21 cellular contexts compared by ENCODE assay signal in genomic region chr2:63851912-63852311, GRCh38. TPM values are rescaled to one million over a fixed set of nuclear protein-coding genes. Genes with fewer than 3 reads are reported as not detected.
DNase-seq lines count a peak whose midpoint lies in the region; ATAC-seq and TF ChIP-seq lines count a peak whose summit lies in the region.
"Had no signal": no experiment of that assay in that cellular context is flagged by ENCODE, and none has a peak within 500 bp of the region (broad histone marks: within the 10 kb centered on the region; RNA-seq: fewer than 3 reads in every experiment).

No MANE protein-coding gene starts in this region.

- no peaks in the 10 kb centered on the region for H3K27me3 Mint-ChIP-seq in activated naive CD4-positive, alpha-beta T cell treated with anti-CD3 and anti-CD28 coated beads, Interleukin-2, amount 50 U/mL, for 24 hours
- no peaks in the 10 kb centered on the region for H3K27me3 Mint-ChIP-seq in activated naive CD4-positive, alpha-beta T cell treated with anti-CD3 and anti-CD28 coated beads for 36 hours (ENCODE audit: low read depth)
- peaks cover 3% of the 10 kb centered on the region for H3K27me3 Mint-ChIP-seq in GM23338 (ENCODE audit: insufficient read depth, low read depth, poor library complexity)
- no peaks in the 10 kb centered on the region for H3K27me3 Mint-ChIP-seq in activated T-helper 17 cell treated with anti-CD3 and anti-CD28 coated beads, Interleukin-2, amount 50 U/mL, for 72 hours

- no peaks in the 10 kb centered on the region for H3F3A ChIP-seq in GM23338 (replicated peaks; ENCODE audit: low read depth)

- TF ChIP-seq CTCF in GM23338 (conservative IDR thresholded peaks at IDR 0.05; ENCODE audit: low read depth in 2 of 2): no peak
- TF ChIP-seq CTCF in neutrophil (IDR thresholded peaks at IDR 0.05): no peak

- peaks cover 90% of the 10 kb centered on the region for H3K4me1 Mint-ChIP-seq in activated naive CD4-positive, alpha-beta T cell treated with anti-CD3 and anti-CD28 coated beads, Interleukin-2, amount 50 U/mL, for 24 hours
- peaks cover 82% of the 10 kb centered on the region for H3K4me1 Mint-ChIP-seq in activated naive CD4-positive, alpha-beta T cell treated with anti-CD3 and anti-CD28 coated beads for 36 hours (ENCODE audit: low read depth)
- peaks cover 82% of the 10 kb centered on the region for H3K4me1 Mint-ChIP-seq in GM23338
- H3K4me1 Mint-ChIP-seq in activated T-helper 17 cell treated with anti-CD3 and anti-CD28 coated beads, Interleukin-2, amount 50 U/mL, for 72 hours: peaks cover 60% of the 10 kb centered on the region

- H3K27ac ChIP-seq in GM23338 (ENCODE audit: low read depth) (peak overlapping the region; percentile 98), neutrophil (peak overlapping the region; percentile 47)
- H3K27ac ChIP-seq: prostate gland, tibial artery, VCaP had no signal

- H4K20me1 ChIP-seq in GM23338 (replicated peaks; ENCODE audit: insufficient read depth): peaks cover 9% of the 10 kb centered on the region; the same call in 1 of the 2 replicates

- peak overlapping the region; percentile 89 for H3K27ac Mint-ChIP-seq in activated naive CD4-positive, alpha-beta T cell treated with anti-CD3 and anti-CD28 coated beads, Interleukin-2, amount 50 U/mL, for 24 hours
- H3K27ac Mint-ChIP-seq in activated naive CD4-positive, alpha-beta T cell treated with anti-CD3 and anti-CD28 coated beads for 36 hours: no peak overlapping the region
- peak overlapping the region; percentile 72 for H3K27ac Mint-ChIP-seq in GM23338
- peak overlapping the region; percentile 12 for H3K27ac Mint-ChIP-seq in activated T-helper 17 cell treated with anti-CD3 and anti-CD28 coated beads, Interleukin-2, amount 50 U/mL, for 72 hours
- H3K27ac Mint-ChIP-seq: endodermal cell had no signal

- H3K4me3 Mint-ChIP-seq in activated naive CD4-positive, alpha-beta T cell treated with anti-CD3 and anti-CD28 coated beads, Interleukin-2, amount 50 U/mL, for 24 hours: no peak overlapping the region
- H3K4me3 Mint-ChIP-seq in activated naive CD4-positive, alpha-beta T cell treated with anti-CD3 and anti-CD28 coated beads for 36 hours: no peak overlapping the region
- H3K4me3 Mint-ChIP-seq in GM23338: peak overlapping the region; percentile 21; the same call in 1 of the 3 replicates
- H3K4me3 Mint-ChIP-seq in activated T-helper 17 cell treated with anti-CD3 and anti-CD28 coated beads, Interleukin-2, amount 50 U/mL, for 72 hours: no peak overlapping the region
- H3K4me3 Mint-ChIP-seq: CD14-positive monocyte, endodermal cell had no signal

- DNase-seq in activated naive CD4-positive, alpha-beta T cell treated with anti-CD3 and anti-CD28 coated beads for 36 hours: no peak
- no peak for DNase-seq in GM23338 (ENCODE audit: low spot score)
- DNase-seq in NCI-H187 treated with DMSO at 0.1 percent for 48 hours (lab: John Stamatoyannopoulos, UW): no peak
- no peak for DNase-seq in anterior cingulate cortex (lab: John Stamatoyannopoulos, UW)
- DNase-seq in GM19238 (ENCODE audit: insufficient read length, low spot score): no peak
- DNase-seq: activated CD4-positive, alpha-beta T cell treated with anti-CD3 and anti-CD28 coated beads, Interleukin-2, amount 50 U/mL, for 4 hours; activated naive CD4-positive, alpha-beta T cell treated with Interleukin-2 at 50 U/mL for 16 hours; DMS79 treated with DMSO at 0.1 percent for 48 hours; endodermal cell; NCI-H1105 treated with DMSO at 0.1 percent for 48 hours; stimulated activated CD4-positive, alpha-beta T cell treated with anti-CD3 and anti-CD28 coated beads, Interleukin-2, amount 100 ng/mL, for 24 hours; stimulated activated naive CD4-positive, alpha-beta T cell; tibial artery had no signal

- H3K79me2 ChIP-seq in GM23338 (replicated peaks; ENCODE audit: insufficient read depth): peaks cover 91% of the 10 kb centered on the region

- CTCF ChIA-PET in activated naive CD4-positive, alpha-beta T cell treated with anti-CD3 and anti-CD28 coated beads for 36 hours (lab: Charles Lee): interaction anchor here (2.0 to 2.3 kb wide), 2 partner anchors 9 to 10 kb away, joined by 11 to 20 read pairs; partner anchors contain the start of gene UGP2

- H3K4me2 ChIP-seq in GM23338: peak overlapping the region; percentile 56

- H3K4me3 ChIP-seq in GM23338: peak overlapping the region; percentile 43; the same call in 1 of the 2 replicates
- H3K4me3 ChIP-seq in neutrophil (ENCODE audit: low read depth in 1 of 2, low read length in 1 of 2): no peak overlapping the region
- H3K4me3 ChIP-seq: HAP-1, prostate gland, skin epidermis, tibial artery had no signal

- H3K9me3 Mint-ChIP-seq in activated naive CD4-positive, alpha-beta T cell treated with anti-CD3 and anti-CD28 coated beads, Interleukin-2, amount 50 U/mL, for 24 hours: peaks cover 12% of the 10 kb centered on the region
- H3K9me3 Mint-ChIP-seq in activated naive CD4-positive, alpha-beta T cell treated with anti-CD3 and anti-CD28 coated beads for 36 hours: peaks cover 7% of the 10 kb centered on the region
- H3K9me3 Mint-ChIP-seq in GM23338: no peaks in the 10 kb centered on the region; the same call in 2 of the 3 replicates
- peaks cover 4% of the 10 kb centered on the region for H3K9me3 Mint-ChIP-seq in activated T-helper 17 cell treated with anti-CD3 and anti-CD28 coated beads, Interleukin-2, amount 50 U/mL, for 72 hours
- H3K9me3 Mint-ChIP-seq: CD14-positive monocyte, endodermal cell had no signal

- peaks cover 9% of the 10 kb centered on the region for H3K36me3 Mint-ChIP-seq in activated naive CD4-positive, alpha-beta T cell treated with anti-CD3 and anti-CD28 coated beads, Interleukin-2, amount 50 U/mL, for 24 hours
- peaks cover 10% of the 10 kb centered on the region for H3K36me3 Mint-ChIP-seq in activated naive CD4-positive, alpha-beta T cell treated with anti-CD3 and anti-CD28 coated beads for 36 hours (ENCODE audit: low read depth)
- H3K36me3 Mint-ChIP-seq in GM23338 (ENCODE audit: low read depth): peaks cover 39% of the 10 kb centered on the region
- peaks cover 36% of the 10 kb centered on the region for H3K36me3 Mint-ChIP-seq in activated T-helper 17 cell treated with anti-CD3 and anti-CD28 coated beads, Interleukin-2, amount 50 U/mL, for 72 hours (ENCODE audit: low read depth)

- H3K9me3 ChIP-seq in neutrophil: no peaks in the 10 kb centered on the region
- H3K9me3 ChIP-seq: HAP-1, prostate gland, tibial artery had no signal

- H3K27me3 ChIP-seq in GM23338 (ENCODE audit: insufficient read depth) (no peaks in the 10 kb centered on the region), neutrophil (no peaks in the 10 kb centered on the region)
- H3K27me3 ChIP-seq: tibial artery had no signal

- intact Hi-C loops in activated naive CD4-positive, alpha-beta T cell treated with anti-CD3 and anti-CD28 coated beads for 36 hours (cut with micrococcal nuclease): no loop called here

- no peak for ATAC-seq in GM23338
- no peak for ATAC-seq in activated T-helper 17 cell treated with anti-CD3 and anti-CD28 coated beads, Interleukin-2, amount 50 U/mL, for 72 hours (replicated peaks)

- no peak overlapping the region for H2AFZ ChIP-seq in GM23338

- H3K36me3 ChIP-seq in GM23338 (ENCODE audit: insufficient read depth) (peaks cover 7% of the 10 kb centered on the region; the same call in 1 of the 2 replicates), neutrophil (peaks cover 6% of the 10 kb centered on the region)
- H3K36me3 ChIP-seq: HAP-1, prostate gland had no signal

- no peaks in the 10 kb centered on the region for H3K9me2 ChIP-seq in GM23338 (ENCODE audit: insufficient read depth)

- H3K4me1 ChIP-seq in GM23338 (ENCODE audit: insufficient read depth) (peaks cover 65% of the 10 kb centered on the region), neutrophil (ENCODE audit: control insufficient read depth in 1 of 2, insufficient read depth in 1 of 2, low read depth in 1 of 2, low read length in 1 of 2) (peaks cover 52 to 86% of the 10 kb centered on the region in 2 experiments)
- H3K4me1 ChIP-seq: prostate gland had no signal

TF ChIP-seq in GM23338, 12 proteins besides CTCF, POLR2A, EP300 and RAD21 (continues in another document):
- TF ChIP-seq JUNB (IDR thresholded peaks at IDR 0.05; ENCODE audit: unreplicated experiment) (no peak), POLR2AphosphoS5 (IDR thresholded peaks at IDR 0.05; ENCODE audit: low read depth) (no peak)

RNA-seq across cellular contexts. Expression of gene UGP2, which starts 10.2 kb away (rescaled TPM):
- 10 to 100 TPM; 82.2 to 93.1 TPM for total RNA-seq in activated naive CD4-positive, alpha-beta T cell treated with anti-CD3 and anti-CD28 coated beads for 36 hours
- 742 and 744 TPM in 2 replicates for total RNA-seq in GM23338 (2014; rRNA removed; shearing (Covaris generic))
- 906 and 943 TPM in 2 replicates for polyA plus RNA-seq in GM23338 (2016; fragmentation: Nextera tagmentation; extraction: Ambion mirVana)
- 100 to 1,000 TPM; 111 to 114 TPM for total RNA-seq in activated T-helper 17 cell treated with anti-CD3 and anti-CD28 coated beads, Interleukin-2, amount 50 U/mL, for 72 hours
